Comparison of ENCODE assay signal across 9 cellular contexts in genomic region chr15:74317820-74318375, GRCh38. TPM values are rescaled to one million over a fixed set of nuclear protein-coding genes. Genes with fewer than 3 reads are reported as not detected.
DNase-seq lines count a peak whose midpoint lies in the region; ATAC-seq and TF ChIP-seq lines count a peak whose summit lies in the region.
"Had no signal": no experiment of that assay in that cellular context is flagged by ENCODE, and none has a peak within 500 bp of the region (broad histone marks: within the 10 kb centered on the region; RNA-seq: fewer than 3 reads in every experiment).

No MANE protein-coding gene starts in this region.

- H3K9ac ChIP-seq in GM23248 = peak overlapping the region; percentile 84
- peak overlapping the region; percentile 77 for H3K9ac ChIP-seq in skeletal muscle satellite cell (ENCODE audit: low read depth, low read length)

- peak; percentile 94 for DNase-seq in GM23248
- peak; percentile 93 for DNase-seq in NCI-H82 (lab: John Stamatoyannopoulos, UW)
- DNase-seq in foreskin fibroblast = peak; percentile 91 to 96
- DNase-seq in naive thymus-derived CD4-positive, alpha-beta T cell = no peak
- no peak for DNase-seq in AML-193 (lab: John Stamatoyannopoulos, UW)
- no peak for DNase-seq in WTC11 (ENCODE audit: low spot score)
- no peak for DNase-seq in activated CD4-positive, alpha-beta T cell treated with anti-CD3 and anti-CD28 coated beads for 48 hours

- H2AFZ ChIP-seq in GM23248 = peak overlapping the region; percentile 68

- H3K9me2 ChIP-seq in GM23248 (ENCODE audit: insufficient read depth) = no peaks in the 10 kb centered on the region

- no peaks in the 10 kb centered on the region for H4K20me1 ChIP-seq in GM23248 (ENCODE audit: insufficient read depth)

- no peaks in the 10 kb centered on the region for H3K36me3 ChIP-seq in GM23248 (ENCODE audit: low read depth)
- H3K36me3 ChIP-seq in skeletal muscle satellite cell (ENCODE audit: insufficient read depth, low read length) = no peaks in the 10 kb centered on the region
- no peaks in the 10 kb centered on the region for H3K36me3 ChIP-seq in naive thymus-derived CD4-positive, alpha-beta T cell (ENCODE audit: control insufficient read depth in 2 of 3, insufficient read depth in 3 of 3, low read length in 3 of 3)
- H3K36me3 ChIP-seq: neutrophil had no signal

- CTCF ChIA-PET in naive thymus-derived CD4-positive, alpha-beta T cell (lab: Charles Lee) = interaction anchor here (1.0 kb wide), 1 partner anchor 191 kb away, joined by 3 read pairs; no protein-coding TSS in a partner anchor
- CTCF ChIA-PET in WTC11 (lab: Charles Lee) = interaction anchor here (1.0 to 17.1 kb wide), 8 partner anchors 8 to 345 kb away, joined by 3 to 347 read pairs (median 4); partner anchors contain the start of gene ISLR2

- POLR2A ChIA-PET in naive thymus-derived CD4-positive, alpha-beta T cell (lab: Charles Lee) = no interaction called here
- POLR2A ChIA-PET in WTC11 (lab: Charles Lee) = no interaction called here

- peak overlapping the region in 1 of 9 donors; percentile 24 for H3K27ac Mint-ChIP-seq in naive thymus-derived CD4-positive, alpha-beta T cell
- H3K27ac Mint-ChIP-seq in WTC11 = no peak overlapping the region; the same call in 1 of the 2 replicates

- no peak for ATAC-seq in naive thymus-derived CD4-positive, alpha-beta T cell
- no peak for ATAC-seq in WTC11

- H3K36me3 Mint-ChIP-seq in naive thymus-derived CD4-positive, alpha-beta T cell = no peaks in the 10 kb centered on the region
- H3K36me3 Mint-ChIP-seq in WTC11 = no peaks in the 10 kb centered on the region

- H3K27me3 Mint-ChIP-seq in naive thymus-derived CD4-positive, alpha-beta T cell = no peaks in the 10 kb centered on the region
- H3K27me3 Mint-ChIP-seq in WTC11 (ENCODE audit: low read depth) = no peaks in the 10 kb centered on the region; the same call in 1 of the 2 replicates

- in situ Hi-C loops in GM23248 (cut with MboI) = no loop called here

- intact Hi-C loops in naive thymus-derived CD4-positive, alpha-beta T cell (cut with micrococcal nuclease) = no loop called here

- H3F3A ChIP-seq in GM23248 (ENCODE audit: insufficient read depth) = peaks cover 11% of the 10 kb centered on the region; the same call in 1 of the 2 replicates

- peaks cover 15 to 35% (median 32%) of the 10 kb centered on the region in 7 donors for H3K4me1 Mint-ChIP-seq in naive thymus-derived CD4-positive, alpha-beta T cell
- peaks cover 51% of the 10 kb centered on the region for H3K4me1 Mint-ChIP-seq in WTC11

- H3K9me3 ChIP-seq in GM23248 (ENCODE audit: low read depth) (no peaks in the 10 kb centered on the region), skeletal muscle satellite cell (replicated peaks; ENCODE audit: low read length) (no peaks in the 10 kb centered on the region)
- no peaks in the 10 kb centered on the region for H3K9me3 ChIP-seq in naive thymus-derived CD4-positive, alpha-beta T cell (ENCODE audit: control insufficient read depth in 2 of 3, low read length in 3 of 3)
- H3K9me3 ChIP-seq: neutrophil had no signal

- H3K4me3 Mint-ChIP-seq in naive thymus-derived CD4-positive, alpha-beta T cell = peak overlapping the region in 1 of 10 donors; percentile 39
- no peak overlapping the region for H3K4me3 Mint-ChIP-seq in WTC11

- H3K4me3 ChIP-seq in GM23248 (peak overlapping the region; percentile 21; the same call in 1 of the 2 replicates), foreskin fibroblast (ENCODE audit: low read depth in 1 of 2, low read length in 2 of 2) (peak overlapping the region in 1 of 2 donors; percentile 15), skeletal muscle satellite cell (ENCODE audit: low read length) (peak overlapping the region; percentile 41)
- H3K4me3 ChIP-seq in naive thymus-derived CD4-positive, alpha-beta T cell (ENCODE audit: low read length) = no peak overlapping the region

- H3K27ac ChIP-seq in GM23248 = peak overlapping the region; percentile 97
- H3K27ac ChIP-seq in naive thymus-derived CD4-positive, alpha-beta T cell (ENCODE audit: low read depth, low read length) = no peak overlapping the region
- H3K27ac ChIP-seq: neutrophil had no signal

- H3K27me3 ChIP-seq in GM23248 (replicated peaks; ENCODE audit: insufficient read depth) = no peaks in the 10 kb centered on the region
- no peaks in the 10 kb centered on the region for H3K27me3 ChIP-seq in skeletal muscle satellite cell (ENCODE audit: control insufficient read depth, insufficient read depth, low read length)
- H3K27me3 ChIP-seq in naive thymus-derived CD4-positive, alpha-beta T cell (ENCODE audit: control insufficient read depth in 2 of 2, insufficient read depth in 2 of 2, low read length in 2 of 2) = no peaks in the 10 kb centered on the region

- TF ChIP-seq CTCF in foreskin fibroblast (IDR thresholded peaks at IDR 0.05; ENCODE audit: low read depth, low read length) = no peak
- TF ChIP-seq CTCF in WTC11 (IDR thresholded peaks at IDR 0.05) = no peak

- peaks cover 32% of the 10 kb centered on the region for H3K4me1 ChIP-seq in GM23248 (ENCODE audit: insufficient read depth)
- peaks cover 28% of the 10 kb centered on the region for H3K4me1 ChIP-seq in skeletal muscle satellite cell (ENCODE audit: control insufficient read depth, insufficient read depth, low read length)
- peaks cover 11 to 20% of the 10 kb centered on the region in 2 donors for H3K4me1 ChIP-seq in naive thymus-derived CD4-positive, alpha-beta T cell (ENCODE audit: control insufficient read depth in 2 of 2, insufficient read depth in 2 of 2, low read length in 2 of 2)

- H3K9me3 Mint-ChIP-seq in naive thymus-derived CD4-positive, alpha-beta T cell = no peaks in the 10 kb centered on the region
- no peaks in the 10 kb centered on the region for H3K9me3 Mint-ChIP-seq in WTC11

- H3K4me2 ChIP-seq in GM23248 (ENCODE audit: unreplicated experiment) (peak overlapping the region; percentile 76), skeletal muscle satellite cell (ENCODE audit: low read length) (peak overlapping the region; percentile 73)

- no peaks in the 10 kb centered on the region for H3K79me2 ChIP-seq in GM23248 (ENCODE audit: insufficient read depth)

- WGBS in GM23248 (ENCODE audit: low coverage in 1 of 2, low lambda C conversion rate in 2 of 2, missing lambda C conversion rate in 2 of 2), 2 experiments = 0 to 17% methylated on average over 5 to 8 of the region's 8 CpGs

TF ChIP-seq in WTC11, 78 proteins besides CTCF, POLR2A, EP300 and RAD21 (continues in another document):
- TF ChIP-seq, protein P1, sequence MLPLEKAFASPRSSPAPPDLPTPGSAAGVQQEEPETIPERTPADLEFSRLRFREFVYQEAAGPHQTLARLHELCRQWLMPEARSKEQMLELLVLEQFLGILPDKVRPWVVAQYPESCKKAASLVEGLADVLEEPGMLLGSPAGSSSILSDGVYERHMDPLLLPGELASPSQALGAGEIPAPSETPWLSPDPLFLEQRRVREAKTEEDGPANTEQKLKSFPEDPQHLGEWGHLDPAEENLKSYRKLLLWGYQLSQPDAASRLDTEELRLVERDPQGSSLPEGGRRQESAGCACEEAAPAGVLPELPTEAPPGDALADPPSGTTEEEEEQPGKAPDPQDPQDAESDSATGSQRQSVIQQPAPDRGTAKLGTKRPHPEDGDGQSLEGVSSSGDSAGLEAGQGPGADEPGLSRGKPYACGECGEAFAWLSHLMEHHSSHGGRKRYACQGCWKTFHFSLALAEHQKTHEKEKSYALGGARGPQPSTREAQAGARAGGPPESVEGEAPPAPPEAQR (CRISPR knock-in tag; IDR thresholded peaks at IDR 0.05) = no peak
- no peak for TF ChIP-seq NFATC4 (CRISPR knock-in tag; IDR thresholded peaks at IDR 0.05)
- TF ChIP-seq ZNF396 (CRISPR knock-in tag; IDR thresholded peaks at IDR 0.05; ENCODE audit: borderline replicate concordance) = no peak
- no peak for TF ChIP-seq USF1 (CRISPR knock-in tag; IDR thresholded peaks at IDR 0.05)
- no peak for TF ChIP-seq RORB (CRISPR knock-in tag; IDR thresholded peaks at IDR 0.05)
- TF ChIP-seq, protein P2, sequence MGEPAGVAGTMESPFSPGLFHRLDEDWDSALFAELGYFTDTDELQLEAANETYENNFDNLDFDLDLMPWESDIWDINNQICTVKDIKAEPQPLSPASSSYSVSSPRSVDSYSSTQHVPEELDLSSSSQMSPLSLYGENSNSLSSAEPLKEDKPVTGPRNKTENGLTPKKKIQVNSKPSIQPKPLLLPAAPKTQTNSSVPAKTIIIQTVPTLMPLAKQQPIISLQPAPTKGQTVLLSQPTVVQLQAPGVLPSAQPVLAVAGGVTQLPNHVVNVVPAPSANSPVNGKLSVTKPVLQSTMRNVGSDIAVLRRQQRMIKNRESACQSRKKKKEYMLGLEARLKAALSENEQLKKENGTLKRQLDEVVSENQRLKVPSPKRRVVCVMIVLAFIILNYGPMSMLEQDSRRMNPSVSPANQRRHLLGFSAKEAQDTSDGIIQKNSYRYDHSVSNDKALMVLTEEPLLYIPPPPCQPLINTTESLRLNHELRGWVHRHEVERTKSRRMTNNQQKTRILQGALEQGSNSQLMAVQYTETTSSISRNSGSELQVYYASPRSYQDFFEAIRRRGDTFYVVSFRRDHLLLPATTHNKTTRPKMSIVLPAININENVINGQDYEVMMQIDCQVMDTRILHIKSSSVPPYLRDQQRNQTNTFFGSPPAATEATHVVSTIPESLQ (CRISPR knock-in tag; IDR thresholded peaks at IDR 0.05) = no peak
- TF ChIP-seq, protein P3, sequence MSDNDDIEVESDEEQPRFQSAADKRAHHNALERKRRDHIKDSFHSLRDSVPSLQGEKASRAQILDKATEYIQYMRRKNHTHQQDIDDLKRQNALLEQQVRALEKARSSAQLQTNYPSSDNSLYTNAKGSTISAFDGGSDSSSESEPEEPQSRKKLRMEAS (CRISPR knock-in tag; IDR thresholded peaks at IDR 0.05) = no peak
- TF ChIP-seq GTF2I (CRISPR knock-in tag; conservative IDR thresholded peaks at IDR 0.05) = no peak
- no peak for TF ChIP-seq MYBL2 (CRISPR knock-in tag; IDR thresholded peaks at IDR 0.05)
- no peak for TF ChIP-seq ESRRA (CRISPR knock-in tag; IDR thresholded peaks at IDR 0.05; ENCODE audit: borderline replicate concordance)

RNA-seq across cellular contexts. Expression of gene CYP11A1, which starts 49.5 kb away (rescaled TPM):
- 0.25 and 0.32 TPM in 2 replicates for total RNA-seq in GM23248 (2014; rRNA removed; shearing (Covaris generic))
- polyA plus RNA-seq in GM23248 (2016; fragmentation: Nextera tagmentation; extraction: Ambion mirVana) = 1.2 and 1.9 TPM in 2 replicates
- 0.87 and 1.3 TPM in 2 replicates for total RNA-seq in skeletal muscle satellite cell (2012; rRNA removed)
- total RNA-seq in naive thymus-derived CD4-positive, alpha-beta T cell = 1 to 10 TPM in 1 of 5 experiments, under 1 TPM in 1, not detected in 3; 0.58 to 1.0 TPM
- polyA plus RNA-seq in naive thymus-derived CD4-positive, alpha-beta T cell = not detected
- total RNA-seq in WTC11 (2021) = 3.4 to 4.1 TPM (median 3.8 TPM) in 3 replicates

Comparison
In these comparisons a context has a peak if more than half of its experiments do, and no peak if none do; other contexts are left out.
1. DNase-seq: peak in GM23248 (single experiment), NCI-H82 (single experiment) and foreskin fibroblast (2 of 2); none in naive thymus-derived CD4-positive, alpha-beta T cell (0 of 9), AML-193 (0 of 2), WTC11 (single experiment) and activated CD4-positive, alpha-beta T cell treated with anti-CD3 and anti-CD28 coated beads for 48 hours (single experiment).